In genomic region chr5:120457839-120458507, GRCh38 we compare ENCODE assay signal across 8 cellular contexts. TPM values are rescaled to one million over a fixed set of nuclear protein-coding genes. Genes with fewer than 3 reads are reported as not detected.
A peak's percentile ranks its signal among the peaks of the same experiment; 100 is the strongest.
DNase-seq lines count a peak whose midpoint lies in the region; ATAC-seq and TF ChIP-seq lines count a peak whose summit lies in the region.

No MANE protein-coding gene starts in this region.

- H3K27me3 ChIP-seq in esophagus muscularis mucosa: peaks cover 0 to 7% (median 0%) of the 10 kb centered on the region in 4 donors

- DNase-seq in AG09319 (ENCODE audit: extremely low read depth, low read depth) (no peak), NCI-H2029 treated with DMSO at 0.1 percent for 48 hours (lab: John Stamatoyannopoulos, UW) (peak; percentile 21), esophagus muscularis mucosa (ENCODE audit: extremely low spot score) (no peak), NCI-H1048 (lab: John Stamatoyannopoulos, UW) (no peak)
- peak; percentile 4 for DNase-seq in activated CD4-positive, alpha-beta T cell treated with anti-CD3 and anti-CD28 coated beads, Interleukin-2, amount 50 U/mL, for 1 hour

- no peaks in the 10 kb centered on the region for H3K36me3 Mint-ChIP-seq in nephron (ENCODE audit: low read depth)

- TF ChIP-seq EP300 in esophagus muscularis mucosa (IDR thresholded peaks at IDR 0.05): no peak

- H3K27me3 Mint-ChIP-seq in nephron (ENCODE audit: low read depth): peaks cover 14% of the 10 kb centered on the region

- no peak overlapping the region for H3K27ac ChIP-seq in esophagus muscularis mucosa (replicated peaks in 1 of 4)

- H3K36me3 ChIP-seq in esophagus muscularis mucosa: no peaks in the 10 kb centered on the region

- peak; percentile 91 for ATAC-seq in GM18511 (IDR thresholded peaks at IDR 0.05; ENCODE audit: unreplicated experiment)
- peak; percentile 92 for ATAC-seq in HG02870 (IDR thresholded peaks at IDR 0.05; ENCODE audit: unreplicated experiment)

- peak overlapping the region; percentile 12 to 24 (median 19) for H3K4me3 Mint-ChIP-seq in nephron

- peak overlapping the region; percentile 19 to 50 (median 24) for H3K4me3 ChIP-seq in esophagus muscularis mucosa

- H3K9me3 Mint-ChIP-seq in nephron: no peaks in the 10 kb centered on the region

- H3K4me1 ChIP-seq in esophagus muscularis mucosa: peaks cover 0 to 12% (median 4%) of the 10 kb centered on the region in 4 donors

- intact Hi-C loops in esophagus muscularis mucosa (cut with DNase I): loop anchor here (10.0 kb wide), 1 partner anchor 513 kb away; no protein-coding TSS in a partner anchor

- no peak overlapping the region for H3K27ac Mint-ChIP-seq in nephron

- no peak for TF ChIP-seq POLR2A in esophagus muscularis mucosa (IDR thresholded peaks at IDR 0.05; ENCODE audit: low read depth)

- WGBS in esophagus muscularis mucosa: 77% methylated on average over 16 of the region's 20 CpGs

- TF ChIP-seq CTCF in AG09319 (IDR thresholded peaks at IDR 0.05; ENCODE audit: low read depth, low read length) (peak; percentile 59), esophagus muscularis mucosa (IDR thresholded peaks at IDR 0.05) (peak; percentile 44 to 72 (median 52)), nephron (IDR thresholded peaks at IDR 0.05; ENCODE audit: unreplicated experiment in 3 of 3) (peak; percentile 65 to 81 (median 71))

- peaks cover 29% of the 10 kb centered on the region for H3K4me1 Mint-ChIP-seq in nephron

- no peaks in the 10 kb centered on the region for H3K9me3 ChIP-seq in esophagus muscularis mucosa

RNA-seq across cellular contexts. Expression of gene PRR16, which starts 6.1 kb away (rescaled TPM):
- total RNA-seq in esophagus muscularis mucosa: 1 to 10 TPM; 2.9 to 9.1 (median 4.2) TPM

Comparison
In these comparisons a context has a peak if more than half of its experiments do, and no peak if none do; other contexts are left out.
1. DNase-seq: peak in NCI-H2029 treated with DMSO at 0.1 percent for 48 hours (single experiment) and activated CD4-positive, alpha-beta T cell treated with anti-CD3 and anti-CD28 coated beads, Interleukin-2, amount 50 U/mL, for 1 hour (single experiment); none in AG09319 (single experiment), esophagus muscularis mucosa (single experiment) and NCI-H1048 (single experiment).
2. Peak in every context shown above with its lines, with median percentiles within 50 percentile points of each other: CTCF ChIP-seq.